9 cellular contexts compared by ENCODE assay signal in the genomic region with DNA sequence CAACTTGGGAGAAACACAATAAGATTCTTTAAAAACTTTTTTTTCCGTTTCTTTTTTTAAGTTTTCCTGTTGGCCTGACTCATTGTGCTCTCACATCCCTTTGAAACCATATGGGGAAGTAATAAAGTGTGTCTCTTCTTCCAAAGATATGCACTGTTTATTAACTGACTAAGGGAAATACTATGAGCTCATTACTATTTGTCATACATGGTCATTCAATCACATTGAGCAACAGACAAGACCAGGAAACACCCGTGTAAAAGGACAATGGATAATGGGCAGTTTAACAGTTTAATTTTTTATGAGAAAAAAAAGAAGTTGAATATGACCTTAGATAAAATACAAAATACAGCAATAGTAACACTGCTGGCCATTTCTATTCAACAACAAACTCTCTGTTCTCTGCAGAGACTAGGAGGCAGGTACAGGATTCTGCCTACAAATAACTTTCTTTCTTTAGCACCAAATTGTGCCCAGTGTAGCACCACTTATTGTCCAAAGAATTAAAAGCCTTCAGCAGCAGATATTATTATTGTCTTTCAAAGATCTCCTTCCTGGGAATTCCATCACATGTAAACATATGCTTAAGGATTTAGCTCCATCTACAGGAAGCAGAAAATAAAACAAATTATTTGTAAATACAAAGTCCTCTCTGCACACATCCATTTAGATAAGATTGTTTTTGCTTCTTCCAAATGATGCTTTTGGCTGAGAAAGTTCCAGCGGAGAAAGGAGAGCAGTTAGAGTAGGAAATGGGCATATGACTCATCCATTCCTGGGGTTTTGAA. TPM values are rescaled to one million over a fixed set of nuclear protein-coding genes. Genes with fewer than 3 reads are reported as not detected.
A peak's percentile ranks its signal among the peaks of the same experiment; 100 is the strongest.
DNase-seq lines count a peak whose midpoint lies in the region; ATAC-seq lines count a peak whose summit lies in the region.
"Had no signal": no experiment of that assay in that cellular context is flagged by ENCODE, and none has a peak within 500 bp of the region (broad histone marks: within the 10 kb centered on the region; RNA-seq: fewer than 3 reads in every experiment).

No MANE protein-coding gene starts in this region.

- no peak overlapping the region for H2BK12ac ChIP-seq in neuronal stem cell (ENCODE audit: low read length)

- H2BK15ac ChIP-seq in neuronal stem cell (ENCODE audit: low read length) = no peak overlapping the region

- H3K27ac ChIP-seq in epithelial cell of prostate (peak overlapping the region; percentile 97), neuronal stem cell (replicated peaks; ENCODE audit: low read length) (no peak overlapping the region)

- no peak for ATAC-seq in HG03432 (IDR thresholded peaks at IDR 0.05; ENCODE audit: unreplicated experiment)

- DNase-seq in GM04503 (ENCODE audit: low read depth) = peak; percentile 95
- peak; percentile 36 for DNase-seq in NOMO-1 treated with dmso at 0.1 percent for 144 hours (lab: John Stamatoyannopoulos, UW; ENCODE audit: unreplicated experiment)
- DNase-seq in epithelial cell of prostate (ENCODE audit: low read depth, low spot score) = peak; percentile 85
- no peak for DNase-seq in neuronal stem cell (ENCODE audit: low spot score)
- no peak for DNase-seq in posterior vena cava (ENCODE audit: low spot score)
- no peak for DNase-seq in activated effector memory CD4-positive, alpha-beta T cell treated with Interleukin-2 at 50 U/mL for 16 hours
- DNase-seq in NCI-H1048 (lab: John Stamatoyannopoulos, UW) = no peak
- DNase-seq: naive B cell had no signal

- no peaks in the 10 kb centered on the region for H3K27me3 ChIP-seq in neuronal stem cell (ENCODE audit: control insufficient read depth in 3 of 3, insufficient read depth in 3 of 3, low read depth in 1 of 3, low read length in 3 of 3)

- H3K4me2 ChIP-seq in neuronal stem cell (ENCODE audit: insufficient read depth, low read length, poor library complexity, severe bottlenecking) = no peak overlapping the region

- no peak overlapping the region for H2AK5ac ChIP-seq in neuronal stem cell (ENCODE audit: low read depth, low read length)

- peak overlapping the region; percentile 23 for H2AFZ ChIP-seq in neuronal stem cell (ENCODE audit: low read length)

- no peak overlapping the region for H2BK120ac ChIP-seq in neuronal stem cell (ENCODE audit: low read depth, low read length)

- intact Hi-C loops in posterior vena cava (cut with DNase I) = loop anchor here in 1 of 2 donors (10.0 kb wide), 1 partner anchor 1576 kb away; no protein-coding TSS in a partner anchor

- no peaks in the 10 kb centered on the region for H3K36me3 ChIP-seq in neuronal stem cell (replicated peaks in 1 of 2; ENCODE audit: control insufficient read depth in 2 of 2, insufficient read depth in 2 of 2, low read length in 2 of 2)

- H3K4me3 ChIP-seq in neuronal stem cell (ENCODE audit: low read length in 2 of 2) = no peak overlapping the region

- no CpG with 5 or more reads among the region's 3 CpGs for WGBS in neuronal stem cell (ENCODE audit: extremely low coverage in 2 of 2, insufficient read length in 2 of 2, insufficient replicate concordance in 1 of 2), 2 donors

- peaks cover 0 to 17% of the 10 kb centered on the region in 2 donors for H3K4me1 ChIP-seq in neuronal stem cell (ENCODE audit: control insufficient read depth in 2 of 2, insufficient read depth in 1 of 2, low read depth in 1 of 2, low read length in 2 of 2)

- H3K14ac ChIP-seq in neuronal stem cell (ENCODE audit: low read length) = no peak overlapping the region

- no peaks in the 10 kb centered on the region for H3K79me1 ChIP-seq in neuronal stem cell (ENCODE audit: low read depth, low read length)

- H3K9ac ChIP-seq in neuronal stem cell (ENCODE audit: low read depth, low read length, poor library complexity) = no peak overlapping the region

- H4K91ac ChIP-seq in neuronal stem cell (ENCODE audit: low read depth, low read length, poor library complexity) = no peak overlapping the region

- no peak overlapping the region for H3K4ac ChIP-seq in neuronal stem cell (ENCODE audit: low read length)

- no peak overlapping the region for H3K18ac ChIP-seq in neuronal stem cell (ENCODE audit: low read length)

- no peak overlapping the region for H4K8ac ChIP-seq in neuronal stem cell (ENCODE audit: low read depth, low read length)

- H3K23ac ChIP-seq in neuronal stem cell (ENCODE audit: low read depth, low read length, poor library complexity) = no peak overlapping the region

- H3K9me3 ChIP-seq in neuronal stem cell (replicated peaks in 1 of 2; ENCODE audit: control insufficient read depth in 2 of 2, insufficient read depth in 1 of 2, low read depth in 1 of 2, low read length in 2 of 2) = no peaks in the 10 kb centered on the region

- no peak overlapping the region for H2BK5ac ChIP-seq in neuronal stem cell (ENCODE audit: low read length)

RNA-seq across cellular contexts. Expression of gene AKR1E2, which starts 55.0 kb away (rescaled TPM):
- 1.2 TPM for polyA plus RNA-seq in neuronal stem cell (2013, experiment 1 of 2)
- polyA plus RNA-seq in neuronal stem cell (2013, experiment 2 of 2) = 1.1 TPM
- 10 to 100 TPM; 11.4 to 12.0 TPM for total RNA-seq in posterior vena cava

Comparison
In these comparisons a context has a peak if more than half of its experiments do, and no peak if none do; other contexts are left out.
1. DNase-seq: peak in GM04503 (single experiment), NOMO-1 treated with dmso at 0.1 percent for 144 hours (single experiment) and epithelial cell of prostate (single experiment); none in neuronal stem cell (single experiment), posterior vena cava (single experiment), activated effector memory CD4-positive, alpha-beta T cell treated with Interleukin-2 at 50 U/mL for 16 hours (single experiment) and NCI-H1048 (single experiment).